Comparison of ENCODE assay signal across 13 cellular contexts in the genomic region with DNA sequence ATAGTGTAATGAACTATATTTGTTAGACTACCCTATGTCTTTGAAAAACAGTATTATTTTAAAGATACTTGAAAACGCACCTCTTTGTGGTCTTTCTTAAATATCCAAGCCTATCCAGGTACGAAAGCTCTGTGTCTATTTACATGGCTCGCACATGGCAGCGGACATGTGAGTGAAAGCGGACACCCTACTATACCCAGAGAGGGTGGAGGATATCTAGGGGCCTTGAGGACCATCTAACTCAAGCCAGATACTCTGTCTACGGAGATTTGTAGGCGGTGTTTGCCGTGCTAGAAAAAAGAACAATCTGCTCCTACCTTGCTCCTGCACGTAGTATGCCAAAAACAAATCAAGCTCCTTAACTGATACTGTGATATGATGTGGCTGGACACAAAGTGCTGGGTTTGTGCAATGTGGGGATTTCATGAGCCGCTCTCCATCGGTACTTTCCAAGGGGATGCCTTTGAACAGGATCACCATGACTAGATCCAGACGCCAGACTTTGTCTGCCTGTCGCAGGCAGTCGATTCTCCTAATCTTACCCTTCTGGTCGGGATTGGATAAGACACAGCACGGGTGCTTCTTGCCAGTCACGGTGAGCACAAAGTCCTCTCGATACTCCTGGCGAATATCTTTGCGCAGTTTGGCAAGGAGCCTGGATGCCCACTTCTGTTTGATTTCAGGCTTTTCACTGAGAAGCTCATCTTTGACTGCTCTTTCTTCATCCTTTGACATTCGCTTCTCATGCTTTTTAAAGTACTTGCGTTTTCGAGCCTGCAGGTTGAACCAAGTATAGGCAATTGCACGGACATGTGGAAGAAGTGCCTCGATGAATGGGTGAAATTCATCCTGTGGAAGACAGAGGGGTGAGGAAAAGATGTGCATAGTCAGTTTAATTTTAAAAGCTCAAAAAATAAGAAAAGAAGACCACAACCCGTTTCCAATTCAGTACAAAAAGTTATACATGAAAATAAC. TPM values are rescaled to one million over a fixed set of nuclear protein-coding genes. Genes with fewer than 3 reads are reported as not detected.
A peak's percentile ranks its signal among the peaks of the same experiment; 100 is the strongest.
DNase-seq lines count a peak whose midpoint lies in the region; ATAC-seq and TF ChIP-seq lines count a peak whose summit lies in the region.
"Had no signal": no experiment of that assay in that cellular context is flagged by ENCODE, and none has a peak within 500 bp of the region (broad histone marks: within the 10 kb centered on the region; RNA-seq: fewer than 3 reads in every experiment).

No MANE protein-coding gene starts in this region.

- peaks cover 5% of the 10 kb centered on the region for H3K4me1 Mint-ChIP-seq in CD4-positive, alpha-beta T cell (ENCODE audit: low read depth)
- H3K4me1 Mint-ChIP-seq: activated CD4-positive, alpha-beta memory T cell treated with anti-CD3 and anti-CD28 coated beads, Interleukin-2, amount 10 ng/mL, durations not matched to agents 7 days and 5 days had no signal

- H3K4me1 ChIP-seq in Panc1 (ENCODE audit: control insufficient read depth, insufficient read depth, low read length) = no peaks in the 10 kb centered on the region; the same call in none of the 2 replicates

- H3K27me3 Mint-ChIP-seq in CD4-positive, alpha-beta T cell = peaks cover 83% of the 10 kb centered on the region

- H3K36me3 ChIP-seq in Panc1 (ENCODE audit: control insufficient read depth, insufficient read depth, low read length) = no peaks in the 10 kb centered on the region

- no peaks in the 10 kb centered on the region for H3K9me3 Mint-ChIP-seq in CD4-positive, alpha-beta T cell
- H3K9me3 Mint-ChIP-seq: activated CD4-positive, alpha-beta memory T cell treated with anti-CD3 and anti-CD28 coated beads, Interleukin-2, amount 10 ng/mL, durations not matched to agents 7 days and 5 days; CD4-positive, alpha-beta memory T cell had no signal

- CTCF ChIA-PET in Panc1 (lab: Charles Lee) = no interaction called here
- CTCF ChIA-PET in CD4-positive, alpha-beta T cell (lab: Charles Lee) = no interaction called here

- POLR2A ChIA-PET in Panc1 (lab: Charles Lee) = interaction anchor here (0.6 kb wide), 1 partner anchor 71 kb away, joined by 3 read pairs; no protein-coding TSS in a partner anchor
- POLR2A ChIA-PET in CD4-positive, alpha-beta T cell (lab: Charles Lee) = interaction anchor here (0.6 kb wide), 1 partner anchor 403 kb away, joined by 3 read pairs; no protein-coding TSS in a partner anchor

- no peaks in the 10 kb centered on the region for H3K27me3 ChIP-seq in Panc1 (ENCODE audit: control insufficient read depth, insufficient read depth, low read length)
- peaks cover 22% of the 10 kb centered on the region for H3K27me3 ChIP-seq in CD4-positive, alpha-beta T cell (ENCODE audit: control insufficient read depth, insufficient read depth, low read length)
- H3K27me3 ChIP-seq: stomach had no signal

- no peak for TF ChIP-seq CTCF in Panc1 (IDR thresholded peaks at IDR 0.05)
- no peak for TF ChIP-seq CTCF in CD4-positive, alpha-beta T cell (IDR thresholded peaks at IDR 0.05)

- H3K4me3 Mint-ChIP-seq in CD4-positive, alpha-beta T cell = no peak overlapping the region
- H3K4me3 Mint-ChIP-seq: activated CD4-positive, alpha-beta memory T cell treated with anti-CD3 and anti-CD28 coated beads, Interleukin-2, amount 10 ng/mL, durations not matched to agents 7 days and 5 days; CD4-positive, alpha-beta memory T cell had no signal

- no peak overlapping the region for H3K27ac Mint-ChIP-seq in CD4-positive, alpha-beta T cell
- H3K27ac Mint-ChIP-seq: activated CD4-positive, alpha-beta memory T cell treated with anti-CD3 and anti-CD28 coated beads, Interleukin-2, amount 10 ng/mL, durations not matched to agents 7 days and 5 days; CD4-positive, alpha-beta memory T cell had no signal

- no TSS peak for BruUV-seq in Panc1 (replicated peaks; lab: Mats Ljungman, UMichigan)

- H3K36me3 Mint-ChIP-seq in CD4-positive, alpha-beta T cell (ENCODE audit: low read depth) = no peaks in the 10 kb centered on the region
- H3K36me3 Mint-ChIP-seq: CD4-positive, alpha-beta memory T cell had no signal

- ATAC-seq in Panc1 = peak; percentile 56; the same call in 1 of the 2 replicates
- no peak for ATAC-seq in CD4-positive, alpha-beta T cell (ENCODE audit: poor library complexity)

- intact Hi-C loops in Panc1 (cut with micrococcal nuclease; ENCODE audit: unreplicated experiment) = no loop called here
- intact Hi-C loops in CD4-positive, alpha-beta T cell (cut with DNase I, micrococcal nuclease) = no loop called here

- in situ Hi-C loops in Panc1 (cut with HindIII; ENCODE audit: low pct_unique_long_range_greater_than_20kb, low sequenced_read_pairs) = no loop called here

- peak overlapping the region; percentile 13 to 31 for H3K4me3 ChIP-seq in Panc1 (ENCODE audit: low read depth in 2 of 2, low read length in 2 of 2)
- H3K4me3 ChIP-seq: stomach had no signal

- no peak for DNase-seq in Panc1 (ENCODE audit: low read depth, low spot score)
- DNase-seq in cerebellar cortex (ENCODE audit: low spot score) = peak; percentile 73
- peak; percentile 36 for DNase-seq in kidney tubule cell (ENCODE audit: low spot score)
- DNase-seq in superior temporal gyrus (ENCODE audit: extremely low spot score) = peak; percentile 78
- DNase-seq in T-helper 1 cell = no peak
- no peak for DNase-seq in CD4-positive, alpha-beta T cell
- no peak for DNase-seq in iPS-NIHi11 (ENCODE audit: low spot score)
- DNase-seq: activated CD4-positive, alpha-beta memory T cell treated with anti-CD3 and anti-CD28 coated beads, Interleukin-2, amount 10 ng/mL, durations not matched to agents 7 days and 5 days; activated effector memory CD4-positive, alpha-beta T cell treated with Interleukin-2 at 50 U/mL for 16 hours; CD4-positive, alpha-beta memory T cell; T1000 had no signal

- H3K9me3 ChIP-seq in Panc1 (ENCODE audit: control insufficient read depth, insufficient read depth, low read depth, low read length) = no peaks in the 10 kb centered on the region
- no peaks in the 10 kb centered on the region for H3K9me3 ChIP-seq in CD4-positive, alpha-beta T cell (ENCODE audit: control insufficient read depth, low read length)
- H3K9me3 ChIP-seq: stomach had no signal

- H3K27ac ChIP-seq in Panc1 (ENCODE audit: low read length) = peak overlapping the region; percentile 82
- H3K27ac ChIP-seq in CD4-positive, alpha-beta T cell (ENCODE audit: low read depth, low read length) = no peak overlapping the region
- H3K27ac ChIP-seq: RWPE1 had no signal

RNA-seq across cellular contexts. Expression of a gene that starts 7.0 kb away (rescaled TPM):
- 26.7 TPM for total RNA-seq in Panc1 (2021; ENCODE audit: unreplicated experiment)
- 5.0 TPM for polyA plus RNA-seq in Panc1 (2012; ENCODE audit: insufficient read length)
- total RNA-seq in CD4-positive, alpha-beta T cell = not detected
- total RNA-seq: activated CD4-positive, alpha-beta memory T cell treated with anti-CD3 and anti-CD28 coated beads, Interleukin-2, amount 10 ng/mL, durations not matched to agents 7 days and 5 days; CD4-positive, alpha-beta memory T cell had no signal
- polyA plus RNA-seq: CD4-positive, alpha-beta memory T cell had no signal

Comparison
In these comparisons a context has a peak if more than half of its experiments do, and no peak if none do; other contexts are left out.
1. DNase-seq: peak in cerebellar cortex (single experiment), kidney tubule cell (single experiment) and superior temporal gyrus (single experiment); none in Panc1 (single experiment), T-helper 1 cell (0 of 5), CD4-positive, alpha-beta T cell (0 of 10) and iPS-NIHi11 (single experiment).
2. RNA of a gene that starts 7.0 kb away (total RNA-seq): 26.7 TPM in Panc1 (single experiment); not detected in CD4-positive, alpha-beta T cell; every median in the first group is over 10 times any median in the second.